ENCODE assay signal across 31 cellular contexts in genomic region chr4:120680647-120681228, GRCh38.
"Had no signal": no experiment of that assay in that cellular context is flagged by ENCODE, and none has a peak within 500 bp of the region (broad histone marks: within the 10 kb centered on the region; RNA-seq: fewer than 3 reads in every experiment).

No MANE protein-coding gene starts in this region.

- H3K4me1 Mint-ChIP-seq: activated B cell treated with CpG ODN at 0.5 μM for 24 hours had no signal

- H3K4me3 Mint-ChIP-seq: activated B cell treated with CpG ODN at 0.5 μM for 24 hours; activated CD4-positive, alpha-beta memory T cell treated with anti-CD3 and anti-CD28 coated beads for 36 hours; activated naive CD8-positive, alpha-beta T cell treated with anti-CD3 and anti-CD28 coated beads for 36 hours; activated T-helper 1 cell treated with anti-CD3 and anti-CD28 coated beads, Interleukin-12 subunit alpha, Interleukin-12 subunit beta, Interleukin-2, Interleukin-4 antibody, amounts not matched to agents 30 ng/mL and 10 ng/mL and 1 ng/mL, durations not matched to agents 14 hours and 24 hours and 36 hours had no signal

- DNase-seq: activated B cell treated with CpG ODN at 0.5 μM for 24 hours; activated CD4-positive, alpha-beta memory T cell treated with anti-CD3 and anti-CD28 coated beads for 36 hours; activated CD4-positive, alpha-beta T cell treated with anti-CD3 and anti-CD28 coated beads for 4 hours; activated CD4-positive, alpha-beta T cell treated with anti-CD3 and anti-CD28 coated beads, Interleukin-2, amount 50 U/mL, for 1 hour; activated CD4-positive, CD25-positive, alpha-beta regulatory T cell treated with anti-CD3 and anti-CD28 coated beads, Interleukin-2, amount 50 U/mL, for 72 hours; activated CD8-positive, alpha-beta memory T cell treated with anti-CD3 and anti-CD28 coated beads, Interleukin-2, amount 50 U/mL, for 4 hours; activated effector memory CD4-positive, alpha-beta T cell treated with Interleukin-2 at 50 U/mL for 16 hours; activated naive CD4-positive, alpha-beta T cell; activated naive CD4-positive, alpha-beta T cell treated with anti-CD3 and anti-CD28 coated beads, Interleukin-2, amount 50 U/mL, for 16 hours; activated naive CD8-positive, alpha-beta T cell treated with anti-CD3 and anti-CD28 coated beads for 36 hours; activated T-cell treated with anti-CD3 and anti-CD28 coated beads for 4 hours; amniotic stem cell; aorta; brain microvascular endothelial cell; central memory CD4-positive, alpha-beta T cell; NCI-H1092 treated with DMSO at 0.1 percent for 48 hours; NCI-H1417; NCI-H146; NCI-H187; NCI-H2029 treated with DMSO at 0.1 percent for 48 hours; NCI-H2107; NCI-H2171; NCI-H510A; NCI-H526; NCI-H748 treated with DMSO at 0.1 percent for 48 hours; OCI-M1; Right ventricle myocardium superior; SW 1271; T-helper 9 cell had no signal

- H3K27me3 Mint-ChIP-seq: activated B cell treated with CpG ODN at 0.5 μM for 24 hours; activated naive CD8-positive, alpha-beta T cell treated with anti-CD3 and anti-CD28 coated beads for 36 hours had no signal

- H3K27ac Mint-ChIP-seq: activated B cell treated with CpG ODN at 0.5 μM for 24 hours; activated CD4-positive, alpha-beta memory T cell treated with anti-CD3 and anti-CD28 coated beads for 36 hours; activated naive CD8-positive, alpha-beta T cell treated with anti-CD3 and anti-CD28 coated beads for 36 hours; activated T-helper 1 cell treated with anti-CD3 and anti-CD28 coated beads, Interleukin-12 subunit alpha, Interleukin-12 subunit beta, Interleukin-2, Interleukin-4 antibody, amounts not matched to agents 30 ng/mL and 10 ng/mL and 1 ng/mL, durations not matched to agents 14 hours and 24 hours and 36 hours had no signal

- H3K27me3 ChIP-seq: brain microvascular endothelial cell had no signal

- H3K27ac ChIP-seq: brain microvascular endothelial cell, VCaP had no signal

- H3K36me3 ChIP-seq: brain microvascular endothelial cell had no signal

- H3K36me3 Mint-ChIP-seq: activated CD4-positive, alpha-beta memory T cell treated with anti-CD3 and anti-CD28 coated beads for 36 hours; activated naive CD8-positive, alpha-beta T cell treated with anti-CD3 and anti-CD28 coated beads for 36 hours had no signal

- H3K9me3 Mint-ChIP-seq: activated CD4-positive, alpha-beta memory T cell treated with anti-CD3 and anti-CD28 coated beads for 36 hours; activated naive CD8-positive, alpha-beta T cell treated with anti-CD3 and anti-CD28 coated beads for 36 hours; activated T-helper 1 cell treated with anti-CD3 and anti-CD28 coated beads, Interleukin-12 subunit alpha, Interleukin-12 subunit beta, Interleukin-2, Interleukin-4 antibody, amounts not matched to agents 30 ng/mL and 10 ng/mL and 1 ng/mL, durations not matched to agents 14 hours and 24 hours and 36 hours had no signal
